In the genomic region with DNA sequence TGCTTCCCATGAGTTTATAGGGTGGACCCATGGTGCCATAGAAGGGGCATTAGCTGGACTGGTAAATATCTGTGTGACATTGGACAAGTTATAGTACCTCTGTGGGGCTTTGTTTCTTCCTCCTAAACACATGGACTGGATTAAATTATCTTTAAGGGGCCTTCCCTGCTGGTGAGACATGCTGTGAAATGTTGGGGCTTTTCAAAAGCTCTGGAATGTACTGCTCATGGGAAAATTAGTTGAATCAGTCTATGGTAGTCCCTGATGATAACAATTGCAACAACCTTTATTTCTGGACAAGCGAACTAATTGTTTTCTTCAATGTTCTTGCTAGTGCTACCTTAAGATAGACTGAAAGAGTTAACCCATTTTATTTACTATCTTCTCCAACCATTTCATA, we compare ENCODE assay signal across 14 cellular contexts.
"Had no signal": no experiment of that assay in that cellular context is flagged by ENCODE, and none has a peak within 500 bp of the region (broad histone marks: within the 10 kb centered on the region; RNA-seq: fewer than 3 reads in every experiment).

No MANE protein-coding gene starts in this region.

- H3K4me3 Mint-ChIP-seq: stimulated activated memory B cell treated with anti-CD40 and anti-IgM and Interleukin-4, amounts not matched to agents 10 μg/mL and 1 μg/mL and 100 μg/mL, for 72 hours had no signal

- H3K27me3 ChIP-seq: ascending aorta, ovary, right lobe of liver, thyroid gland, uterus had no signal

- H3K27ac Mint-ChIP-seq: stimulated activated memory B cell treated with anti-CD40 and anti-IgM and Interleukin-4, amounts not matched to agents 10 μg/mL and 1 μg/mL and 100 μg/mL, for 72 hours had no signal

- H3K27me3 Mint-ChIP-seq: stimulated activated memory B cell treated with anti-CD40 and anti-IgM and Interleukin-4, amounts not matched to agents 10 μg/mL and 1 μg/mL and 100 μg/mL, for 72 hours had no signal

- H3K4me1 ChIP-seq: ascending aorta, right lobe of liver, thyroid gland, uterus had no signal

- H3K9me3 ChIP-seq: ascending aorta, ovary, right lobe of liver, thyroid gland, uterus had no signal

- ATAC-seq: right lobe of liver; stimulated activated memory B cell treated with anti-CD40 and anti-IgM and Interleukin-4, amounts not matched to agents 10 μg/mL and 1 μg/mL and 100 μg/mL, for 72 hours had no signal

- H3K4me3 ChIP-seq: ascending aorta, ovary, right lobe of liver, thyroid gland, uterus had no signal

- H3K4me1 Mint-ChIP-seq: stimulated activated memory B cell treated with anti-CD40 and anti-IgM and Interleukin-4, amounts not matched to agents 10 μg/mL and 1 μg/mL and 100 μg/mL, for 72 hours had no signal

- H3K27ac ChIP-seq: ascending aorta, ovary, right lobe of liver, thyroid gland, uterus, VCaP had no signal

- H3K36me3 ChIP-seq: ascending aorta, ovary, right lobe of liver, thyroid gland, uterus had no signal

- DNase-seq: activated CD4-positive, alpha-beta T cell treated with anti-CD3 and anti-CD28 coated beads for 1 hour; activated CD4-positive, alpha-beta T cell treated with anti-CD3 and anti-CD28 coated beads, Interleukin-2, amount 50 U/mL, for 4 hours; activated naive CD4-positive, alpha-beta T cell treated with Interleukin-2 at 50 U/mL for 16 hours; activated T-cell treated with anti-CD3 and anti-CD28 coated beads for 4 hours; effector memory CD4-positive, alpha-beta T cell; islet precursor cell; midbrain; ovary; right lobe of liver; thyroid gland; uterus had no signal

- H3K36me3 Mint-ChIP-seq: stimulated activated memory B cell treated with anti-CD40 and anti-IgM and Interleukin-4, amounts not matched to agents 10 μg/mL and 1 μg/mL and 100 μg/mL, for 72 hours had no signal
